Comparison of ENCODE assay signal across 8 cellular contexts in the genomic region with DNA sequence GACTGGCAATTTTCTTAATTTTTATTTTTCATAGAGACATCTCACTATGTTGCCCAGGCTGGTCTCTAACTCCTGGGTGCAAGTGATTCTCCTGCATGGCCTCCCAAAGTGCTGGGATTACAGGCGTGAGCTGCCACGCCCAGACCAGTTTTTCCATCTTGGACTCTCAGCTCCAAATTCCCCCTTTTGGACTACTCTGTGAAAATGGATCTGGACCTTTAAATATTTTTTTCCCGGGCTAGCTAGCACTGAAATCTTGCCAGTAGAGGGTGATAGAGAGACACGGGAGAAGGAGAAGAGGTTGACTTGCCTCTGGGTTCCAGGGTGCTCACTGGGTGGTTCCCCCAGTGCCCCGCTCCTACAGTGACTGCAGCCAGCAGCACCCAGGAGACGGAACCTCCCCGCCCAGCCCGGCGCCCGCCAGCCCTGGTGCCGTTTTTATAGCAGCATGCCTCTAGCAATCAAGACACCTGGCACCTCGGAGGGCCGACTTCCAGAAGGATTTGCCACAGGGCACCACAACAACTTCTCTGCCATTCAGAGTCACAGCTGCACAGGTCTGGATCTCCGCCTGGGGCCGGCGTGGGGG. TPM values are rescaled to one million over a fixed set of nuclear protein-coding genes. Genes with fewer than 3 reads are reported as not detected.
DNase-seq lines count a peak whose midpoint lies in the region; ATAC-seq and TF ChIP-seq lines count a peak whose summit lies in the region.

No MANE protein-coding gene starts in this region.

- H4K20me1 ChIP-seq in GM23338 (replicated peaks; ENCODE audit: insufficient read depth) = no peaks in the 10 kb centered on the region
- H4K20me1 ChIP-seq in PC-9 (ENCODE audit: insufficient read depth) = no peaks in the 10 kb centered on the region

- ATAC-seq in GM23338 = peak; percentile 95
- peak; percentile 98 for ATAC-seq in activated naive CD8-positive, alpha-beta T cell treated with anti-CD3 and anti-CD28 coated beads, Interleukin-2, amount 10 ng/mL, durations not matched to agents 7 days and 5 days (ENCODE audit: low read depth)

- H3K4me3 Mint-ChIP-seq in GM23338 (no peak overlapping the region), progenitor cell of endocrine pancreas (ENCODE audit: low read depth) (no peak overlapping the region)
- peak overlapping the region; percentile 28 for H3K4me3 Mint-ChIP-seq in activated naive CD8-positive, alpha-beta T cell treated with anti-CD3 and anti-CD28 coated beads, Interleukin-2, amount 10 ng/mL, durations not matched to agents 7 days and 5 days

- H3K4me1 Mint-ChIP-seq in GM23338 (no peaks in the 10 kb centered on the region), progenitor cell of endocrine pancreas (ENCODE audit: low read depth) (peaks cover 4% of the 10 kb centered on the region)
- H3K4me1 Mint-ChIP-seq in activated naive CD8-positive, alpha-beta T cell treated with anti-CD3 and anti-CD28 coated beads, Interleukin-2, amount 10 ng/mL, durations not matched to agents 7 days and 5 days = peaks cover 2% of the 10 kb centered on the region

- H2AFZ ChIP-seq in GM23338 (peak overlapping the region; percentile 96), PC-9 (0 out of 2 replicates have a peak overlapping the region, but pooled peaks have one; percentile 62)

- no TSS peak for BruUV-seq in PC-9 (replicated peaks; lab: Mats Ljungman, UMichigan)

- intact Hi-C loops in PC-9 (cut with micrococcal nuclease; ENCODE audit: unreplicated experiment) = loop anchor here (1.0 to 2.0 kb wide), 4 partner anchors 10 to 193 kb away; a partner anchor contains a TSS

- H3K9me3 ChIP-seq in PC-9 (ENCODE audit: insufficient read depth, low read depth) = no peaks in the 10 kb centered on the region
- H3K9me3 ChIP-seq in cardiac muscle cell (ENCODE audit: low read depth) = no peaks in the 10 kb centered on the region

- TF ChIP-seq CTCF in GM10248 (IDR thresholded peaks at IDR 0.05; ENCODE audit: control extremely low read depth, extremely low read depth, low read depth, missing control alignments) = peak; percentile 85
- peak; percentile 81 to 83 for TF ChIP-seq CTCF in GM23338 (conservative IDR thresholded peaks at IDR 0.05; ENCODE audit: low read depth in 2 of 2)
- peak; percentile 79 for TF ChIP-seq CTCF in PC-9 (conservative IDR thresholded peaks at IDR 0.05)
- TF ChIP-seq CTCF in cardiac muscle cell (IDR thresholded peaks at IDR 0.05; ENCODE audit: low read depth, low read length) = peak; percentile 86
- TF ChIP-seq CTCF in progenitor cell of endocrine pancreas (IDR thresholded peaks at IDR 0.05; ENCODE audit: unreplicated experiment) = peak; percentile 75

- H3K36me3 Mint-ChIP-seq in GM23338 (ENCODE audit: low read depth) = peaks cover 15% of the 10 kb centered on the region; the same call in 2 of the 3 replicates
- peaks cover 1% of the 10 kb centered on the region for H3K36me3 Mint-ChIP-seq in activated naive CD8-positive, alpha-beta T cell treated with anti-CD3 and anti-CD28 coated beads, Interleukin-2, amount 10 ng/mL, durations not matched to agents 7 days and 5 days
- peaks cover under 1% of the 10 kb centered on the region for H3K36me3 Mint-ChIP-seq in progenitor cell of endocrine pancreas (ENCODE audit: insufficient read depth)

- no peaks in the 10 kb centered on the region; the same call in 1 of the 2 replicates for H3K36me3 ChIP-seq in GM23338 (ENCODE audit: insufficient read depth)
- H3K36me3 ChIP-seq in PC-9 (ENCODE audit: low read depth) = no peaks in the 10 kb centered on the region
- no peaks in the 10 kb centered on the region for H3K36me3 ChIP-seq in cardiac muscle cell

- no peak overlapping the region for H3K27ac Mint-ChIP-seq in GM23338
- H3K27ac Mint-ChIP-seq in activated naive CD8-positive, alpha-beta T cell treated with anti-CD3 and anti-CD28 coated beads, Interleukin-2, amount 10 ng/mL, durations not matched to agents 7 days and 5 days = no peak overlapping the region
- H3K27ac Mint-ChIP-seq in progenitor cell of endocrine pancreas = no peak overlapping the region

- H3K79me2 ChIP-seq in GM23338 (replicated peaks; ENCODE audit: insufficient read depth) = no peaks in the 10 kb centered on the region
- H3K79me2 ChIP-seq in PC-9 (ENCODE audit: low read depth) = no peaks in the 10 kb centered on the region

- H3K27ac ChIP-seq in GM23338 (ENCODE audit: low read depth) (no peak overlapping the region), PC-9 (no peak overlapping the region), cardiac muscle cell (no peak overlapping the region)

- no peaks in the 10 kb centered on the region for H3K9me2 ChIP-seq in GM23338 (ENCODE audit: insufficient read depth)
- H3K9me2 ChIP-seq in PC-9 (ENCODE audit: insufficient read depth) = no peaks in the 10 kb centered on the region

- 0 out of 2 replicates have a peak overlapping the region, but pooled peaks have one; percentile 65 for H3K4me2 ChIP-seq in GM23338
- H3K4me2 ChIP-seq in PC-9 = peak overlapping the region; percentile 86

- DNase-seq in GM10248 (ENCODE audit: extremely low spot score) = peak; percentile 92
- DNase-seq in GM23338 (ENCODE audit: low spot score) = peak; percentile 92
- DNase-seq in Kasumi-1 (lab: John Stamatoyannopoulos, UW) = peak; percentile 95 to 97
- peak; percentile 61 for DNase-seq in PC-9
- peak; percentile 58 for DNase-seq in activated naive CD8-positive, alpha-beta T cell treated with anti-CD3 and anti-CD28 coated beads, Interleukin-2, amount 10 ng/mL, durations not matched to agents 7 days and 5 days
- DNase-seq in cardiac muscle cell (ENCODE audit: low read depth in 1 of 2, low spot score in 1 of 2) = peak; percentile 73 to 74
- no peak for DNase-seq in progenitor cell of endocrine pancreas (ENCODE audit: low spot score, unreplicated experiment)
- no peak for DNase-seq in activated CD4-positive, CD25-positive, alpha-beta regulatory T cell (lab: John Stamatoyannopoulos, UW)

- no peaks in the 10 kb centered on the region for H3K27me3 ChIP-seq in GM23338 (ENCODE audit: insufficient read depth)
- no peaks in the 10 kb centered on the region for H3K27me3 ChIP-seq in PC-9 (ENCODE audit: insufficient read depth, low read depth)
- H3K27me3 ChIP-seq in cardiac muscle cell = no peaks in the 10 kb centered on the region

- CTCF ChIA-PET in GM10248 (lab: Yijun Ruan, JAX) = interaction anchor here (0.6 to 3.1 kb wide), 36 partner anchors 9 to 1548 kb away, joined by 3 to 21 read pairs (median 4); no protein-coding TSS in a partner anchor
- CTCF ChIA-PET in PC-9 (lab: Charles Lee) = interaction anchor here (0.6 to 0.9 kb wide), 4 partner anchors 35 to 555 kb away, joined by 3 to 4 read pairs (median 3); a partner anchor contains a TSS

- no peaks in the 10 kb centered on the region for H3F3A ChIP-seq in GM23338 (replicated peaks; ENCODE audit: low read depth)
- no peaks in the 10 kb centered on the region for H3F3A ChIP-seq in PC-9 (ENCODE audit: insufficient read depth, low read depth)

- H3K4me3 ChIP-seq in GM23338 (peak overlapping the region; percentile 39; the same call in 1 of the 2 replicates), PC-9 (peak overlapping the region; percentile 54; the same call in 1 of the 2 replicates), cardiac muscle cell (no peak overlapping the region)

- POLR2A ChIA-PET in GM10248 (lab: Yijun Ruan, JAX) (no interaction called here), PC-9 (lab: Charles Lee; ENCODE audit: unreplicated experiment) (no interaction called here)
- POLR2A ChIA-PET in activated naive CD8-positive, alpha-beta T cell treated with anti-CD3 and anti-CD28 coated beads, Interleukin-2, amount 10 ng/mL, durations not matched to agents 7 days and 5 days (lab: Charles Lee) = no interaction called here

- H3K4me1 ChIP-seq in GM23338 (ENCODE audit: insufficient read depth) (no peaks in the 10 kb centered on the region), PC-9 (replicated peaks; ENCODE audit: insufficient read depth) (0 out of 2 replicates have a peak, but pooled peaks cover 3% of the 10 kb centered on the region), cardiac muscle cell (ENCODE audit: low read depth) (no peaks in the 10 kb centered on the region)

- H3K9me3 Mint-ChIP-seq in GM23338 (peaks cover 31% of the 10 kb centered on the region), progenitor cell of endocrine pancreas (ENCODE audit: low read depth) (peaks cover 7% of the 10 kb centered on the region)
- peaks cover 1% of the 10 kb centered on the region for H3K9me3 Mint-ChIP-seq in activated naive CD8-positive, alpha-beta T cell treated with anti-CD3 and anti-CD28 coated beads, Interleukin-2, amount 10 ng/mL, durations not matched to agents 7 days and 5 days

- H3K27me3 Mint-ChIP-seq in GM23338 (ENCODE audit: insufficient read depth, low read depth, poor library complexity) (peaks cover 11% of the 10 kb centered on the region), progenitor cell of endocrine pancreas (no peaks in the 10 kb centered on the region)
- H3K27me3 Mint-ChIP-seq in activated naive CD8-positive, alpha-beta T cell treated with anti-CD3 and anti-CD28 coated beads, Interleukin-2, amount 10 ng/mL, durations not matched to agents 7 days and 5 days = no peaks in the 10 kb centered on the region

TF ChIP-seq in GM23338, 12 proteins besides CTCF, POLR2A, EP300 and RAD21 (continues in another document):
- TF ChIP-seq ZNF114 (CRISPR knock-in tag; IDR thresholded peaks at IDR 0.05) (no peak), JUNB (IDR thresholded peaks at IDR 0.05; ENCODE audit: unreplicated experiment) (no peak), NANOG (IDR thresholded peaks at IDR 0.05; ENCODE audit: borderline replicate concordance) (no peak), EZH2 (IDR thresholded peaks at IDR 0.05; ENCODE audit: low read depth, unreplicated experiment) (no peak)

RNA-seq across cellular contexts. Expression of a gene that starts 34.7 kb away (rescaled TPM):
- total RNA-seq in GM23338 (2014; rRNA removed; shearing (Covaris generic)) = 18.8 and 20.4 TPM in 2 replicates
- polyA plus RNA-seq in GM23338 (2016; fragmentation: Nextera tagmentation; extraction: Ambion mirVana) (13.6 and 14.4 TPM in 2 replicates), cardiac muscle cell (88.0 and 91.3 TPM in 2 replicates)
- total RNA-seq in PC-9 (2021) (17.2 and 24.5 TPM in 2 replicates), cardiac muscle cell (43.6 and 55.5 TPM in 2 replicates), progenitor cell of endocrine pancreas (41.3 and 43.3 TPM in 2 replicates)
- 10 to 100 TPM; 13.7 to 14.4 TPM for total RNA-seq in activated naive CD8-positive, alpha-beta T cell treated with anti-CD3 and anti-CD28 coated beads, Interleukin-2, amount 10 ng/mL, durations not matched to agents 7 days and 5 days

Comparison
In these comparisons a context has a peak if more than half of its experiments do, and no peak if none do; other contexts are left out.
1. DNase-seq: peak in GM10248 (single experiment), GM23338 (single experiment), Kasumi-1 (2 of 2), PC-9 (2 of 2), activated naive CD8-positive, alpha-beta T cell treated with anti-CD3 and anti-CD28 coated beads, Interleukin-2, amount 10 ng/mL, durations not matched to agents 7 days and 5 days (single experiment) and cardiac muscle cell (2 of 2); none in progenitor cell of endocrine pancreas (single experiment) and activated CD4-positive, CD25-positive, alpha-beta regulatory T cell (0 of 4).
2. Peak in every context shown above with its lines, with median percentiles within 50 percentile points of each other: CTCF ChIP-seq.